ENCODE assay signal across 18 cellular contexts in genomic region chr14:31085027-31085426, GRCh38. TPM values are rescaled to one million over a fixed set of nuclear protein-coding genes. Genes with fewer than 3 reads are reported as not detected.
DNase-seq lines count a peak whose midpoint lies in the region; ATAC-seq and TF ChIP-seq lines count a peak whose summit lies in the region.
"Had no signal": no experiment of that assay in that cellular context is flagged by ENCODE, and none has a peak within 500 bp of the region (broad histone marks: within the 10 kb centered on the region; RNA-seq: fewer than 3 reads in every experiment).

No MANE protein-coding gene starts in this region.

- intact Hi-C loops in Panc1 (cut with micrococcal nuclease; ENCODE audit: unreplicated experiment), result no loop called here

- H3K9me3 Mint-ChIP-seq in naive B cell, result no peaks in the 10 kb centered on the region
- no peaks in the 10 kb centered on the region for H3K9me3 Mint-ChIP-seq in T-helper 2 cell treated with Interferon-gamma antibody and Interleukin-4, amounts not matched to agents 5 μg/mL and 100 μg/mL, for 36 hours
- H3K9me3 Mint-ChIP-seq: CD4-positive, alpha-beta T cell; GM23338; IgD-negative memory B cell had no signal

- no peak overlapping the region for H3K9ac ChIP-seq in BLaER1

- ATAC-seq in Panc1 (no peak), naive B cell (ENCODE audit: low read depth in 2 of 2) (no peak), GM18873 (IDR thresholded peaks at IDR 0.05; ENCODE audit: low FRiP score, unreplicated experiment) (no peak)

- CTCF ChIA-PET in Panc1 (lab: Charles Lee), result no interaction called here

- no peaks in the 10 kb centered on the region for H3K27me3 Mint-ChIP-seq in naive B cell
- no peaks in the 10 kb centered on the region for H3K27me3 Mint-ChIP-seq in T-helper 2 cell treated with Interferon-gamma antibody and Interleukin-4, amounts not matched to agents 5 μg/mL and 100 μg/mL, for 36 hours (ENCODE audit: low read depth)
- H3K27me3 Mint-ChIP-seq: B cell; CD4-positive, alpha-beta T cell; IgD-negative memory B cell had no signal

- no peaks in the 10 kb centered on the region for H3K9me3 ChIP-seq in BLaER1
- no peaks in the 10 kb centered on the region for H3K9me3 ChIP-seq in DOHH2 (ENCODE audit: control insufficient read depth, insufficient read depth, low read length)
- H3K9me3 ChIP-seq in Panc1 (ENCODE audit: control insufficient read depth, insufficient read depth, low read depth, low read length), result no peaks in the 10 kb centered on the region

- no peaks in the 10 kb centered on the region for H4K20me1 ChIP-seq in BLaER1
- H4K20me1 ChIP-seq in DOHH2 (ENCODE audit: control insufficient read depth, insufficient read depth, low read depth, low read length), result no peaks in the 10 kb centered on the region

- H3K9me2 ChIP-seq in DOHH2 (replicated peaks; ENCODE audit: control insufficient read depth, low read length), result no peaks in the 10 kb centered on the region

- POLR2A ChIA-PET in Panc1 (lab: Charles Lee), result no interaction called here

- no peaks in the 10 kb centered on the region for H3K79me2 ChIP-seq in DOHH2 (ENCODE audit: control insufficient read depth, low read length)

- in situ Hi-C loops in Panc1 (cut with HindIII; ENCODE audit: low pct_unique_long_range_greater_than_20kb, low sequenced_read_pairs), result no loop called here

- peak overlapping the region; percentile 39; the same call in 1 of the 2 replicates for H3K4me2 ChIP-seq in BLaER1
- H3K4me2 ChIP-seq in DOHH2 (ENCODE audit: low read length), result peak overlapping the region; percentile 39; the same call in 1 of the 2 replicates
- H3K4me2 ChIP-seq: GM23338 had no signal

- no peaks in the 10 kb centered on the region for H3F3A ChIP-seq in DOHH2 (ENCODE audit: control insufficient read depth, insufficient read depth)

- peaks cover 0 to 4% of the 10 kb centered on the region in 2 donors for H3K36me3 Mint-ChIP-seq in naive B cell
- no peaks in the 10 kb centered on the region for H3K36me3 Mint-ChIP-seq in T-helper 2 cell treated with Interferon-gamma antibody and Interleukin-4, amounts not matched to agents 5 μg/mL and 100 μg/mL, for 36 hours (ENCODE audit: low read depth)
- H3K36me3 Mint-ChIP-seq: IgD-negative memory B cell had no signal

- H3K4me1 Mint-ChIP-seq in naive B cell, result peaks cover 4 to 12% (median 9%) of the 10 kb centered on the region in 3 donors
- no peaks in the 10 kb centered on the region for H3K4me1 Mint-ChIP-seq in T-helper 2 cell treated with Interferon-gamma antibody and Interleukin-4, amounts not matched to agents 5 μg/mL and 100 μg/mL, for 36 hours (ENCODE audit: low read depth)
- H3K4me1 Mint-ChIP-seq: GM23338 had no signal

- no peaks in the 10 kb centered on the region for H3K27me3 ChIP-seq in BLaER1
- no peaks in the 10 kb centered on the region for H3K27me3 ChIP-seq in DOHH2 (ENCODE audit: control insufficient read depth, low read length)
- no peaks in the 10 kb centered on the region for H3K27me3 ChIP-seq in Panc1 (ENCODE audit: control insufficient read depth, insufficient read depth, low read length)

- TF ChIP-seq CTCF in DOHH2 (IDR thresholded peaks at IDR 0.05; ENCODE audit: low read depth, low read length, poor library complexity, severe bottlenecking) (no peak), Panc1 (IDR thresholded peaks at IDR 0.05) (no peak)

- no peak overlapping the region for H3K4me3 ChIP-seq in BLaER1
- no peak overlapping the region for H3K4me3 ChIP-seq in DOHH2 (ENCODE audit: low read length)
- H3K4me3 ChIP-seq in Panc1 (ENCODE audit: low read depth in 2 of 2, low read length in 2 of 2), result no peak overlapping the region
- H3K4me3 ChIP-seq: GM23338 had no signal

- peak overlapping the region in 1 of 8 donors; percentile 61 for H3K4me3 Mint-ChIP-seq in naive B cell
- no peak overlapping the region for H3K4me3 Mint-ChIP-seq in T-helper 2 cell treated with Interferon-gamma antibody and Interleukin-4, amounts not matched to agents 5 μg/mL and 100 μg/mL, for 36 hours
- H3K4me3 Mint-ChIP-seq: B cell; CD4-positive, alpha-beta T cell; GM23338; IgD-negative memory B cell had no signal

- no TSS peak for BruUV-seq in Panc1 (replicated peaks; lab: Mats Ljungman, UMichigan)

- H3K27ac ChIP-seq in BLaER1, result no peak overlapping the region
- no peak overlapping the region for H3K27ac ChIP-seq in DOHH2 (ENCODE audit: low read depth, low read length)
- peak overlapping the region; percentile 7; the same call in 1 of the 2 replicates for H3K27ac ChIP-seq in Panc1 (ENCODE audit: low read length)

- peak overlapping the region in 4 of 6 donors; percentile 32 to 91 (median 56) for H3K27ac Mint-ChIP-seq in naive B cell
- H3K27ac Mint-ChIP-seq in T-helper 2 cell treated with Interferon-gamma antibody and Interleukin-4, amounts not matched to agents 5 μg/mL and 100 μg/mL, for 36 hours, result no peak overlapping the region
- H3K27ac Mint-ChIP-seq: CD4-positive, alpha-beta T cell; GM23338 had no signal

- no peak for DNase-seq in Panc1 (ENCODE audit: low read depth, low spot score)
- DNase-seq in naive B cell, result no peak
- DNase-seq in NCI-H1436 treated with DMSO at 0.1 percent for 48 hours (lab: John Stamatoyannopoulos, UW), result no peak
- no peak for DNase-seq in T-helper 2 cell treated with Interferon-gamma antibody and Interleukin-4, amounts not matched to agents 5 μg/mL and 100 μg/mL, for 36 hours (ENCODE audit: low spot score)
- DNase-seq in ureter (ENCODE audit: low spot score), result no peak
- DNase-seq: C1 segment of cervical spinal cord; CD4-positive, alpha-beta T cell; DMS153; DMS79; GF-D8; HCEC 1CT; KBM-7 had no signal

- H3K4me1 ChIP-seq in BLaER1 (peaks cover 18% of the 10 kb centered on the region), DOHH2 (ENCODE audit: control insufficient read depth, low read length) (peaks cover 18% of the 10 kb centered on the region), Panc1 (ENCODE audit: control insufficient read depth, insufficient read depth, low read length) (no peaks in the 10 kb centered on the region)

- H3K36me3 ChIP-seq in BLaER1, result no peaks in the 10 kb centered on the region
- H3K36me3 ChIP-seq in DOHH2 (ENCODE audit: control insufficient read depth, low read length), result no peaks in the 10 kb centered on the region
- H3K36me3 ChIP-seq in Panc1 (ENCODE audit: control insufficient read depth, insufficient read depth, low read length), result no peaks in the 10 kb centered on the region

RNA-seq across cellular contexts. Expression of gene STRN3, which starts 58.8 kb away (rescaled TPM):
- total RNA-seq in Panc1 (2021; ENCODE audit: unreplicated experiment) (29.2 TPM), ureter (57.6 TPM)
- 13.3 TPM for polyA plus RNA-seq in Panc1 (2012; ENCODE audit: insufficient read length)
- 1 to 10 TPM; 1.6 to 6.1 (median 4.5) TPM for polyA plus RNA-seq in naive B cell (ENCODE audit: low read depth in 6 of 6)

RNA-seq across cellular contexts. Expression of gene AP4S1, which starts 59.6 kb away (rescaled TPM):
- 3.3 TPM for total RNA-seq in Panc1 (2021; ENCODE audit: unreplicated experiment)
- 2.2 TPM for polyA plus RNA-seq in Panc1 (2012; ENCODE audit: insufficient read length)
- 10 to 100 TPM in 2 of 6 donors, 1 to 10 TPM in 4; 6.2 to 13.5 (median 8.7) TPM for polyA plus RNA-seq in naive B cell (ENCODE audit: low read depth in 6 of 6)
- 14.8 TPM for total RNA-seq in ureter
